Comparison of ENCODE assay signal across 8 cellular contexts in the genomic region with DNA sequence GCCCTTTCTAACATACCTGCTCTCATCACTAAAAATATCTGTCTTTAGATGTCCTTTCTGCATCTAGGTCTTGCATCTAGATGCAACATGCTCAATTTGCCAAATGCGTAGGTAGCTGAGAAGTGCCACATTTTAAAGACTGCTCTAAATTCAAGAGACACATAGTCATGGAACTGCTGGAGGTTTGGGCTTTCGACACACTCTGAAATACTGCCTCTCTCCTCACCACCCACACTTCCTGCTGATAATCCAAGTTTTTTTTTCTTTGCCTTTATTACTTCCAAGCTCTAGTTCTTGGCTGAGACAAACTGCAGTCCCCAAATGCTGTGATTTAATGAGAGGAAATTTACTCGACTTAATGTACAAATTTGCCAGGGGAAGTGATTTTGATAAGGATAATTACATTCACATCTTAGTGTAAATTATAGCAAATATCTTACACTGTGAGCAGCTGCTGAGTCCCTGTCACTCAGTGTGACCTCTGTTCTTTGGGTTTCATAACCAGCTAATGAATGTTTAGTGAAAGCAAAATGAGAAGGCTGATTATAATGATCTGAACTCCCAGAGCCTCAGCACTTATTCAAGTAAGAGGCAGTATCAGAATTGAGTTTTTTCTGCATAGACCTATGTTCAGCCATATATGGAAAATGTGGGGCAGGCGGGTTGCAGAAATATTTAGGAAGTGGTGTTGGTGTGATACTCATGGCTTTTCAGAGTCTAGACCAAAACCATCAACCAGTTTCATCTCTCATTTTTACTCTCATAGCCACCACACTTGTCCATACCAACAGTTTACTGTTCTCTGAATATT.
DNase-seq lines count a peak whose midpoint lies in the region; ATAC-seq, FAIRE-seq and TF ChIP-seq lines count a peak whose summit lies in the region.

No MANE protein-coding gene starts in this region.

- no peak for FAIRE-seq in H54 (lab: Jason Lieb, UNC)

- ATAC-seq in GM18867 (IDR thresholded peaks at IDR 0.05; ENCODE audit: unreplicated experiment) (peak; percentile 78), GM21576 (IDR thresholded peaks at IDR 0.05; ENCODE audit: unreplicated experiment) (peak; percentile 81), HG03469 (IDR thresholded peaks at IDR 0.05; ENCODE audit: unreplicated experiment) (peak; percentile 93)

- TF ChIP-seq POLR2A in H54 (IDR thresholded peaks at IDR 0.05; ENCODE audit: low read depth, low read length) = no peak

- DNase-seq in iris pigment epithelial cell (ENCODE audit: low read depth) = peak; percentile 42
- no peak for DNase-seq in H54 (ENCODE audit: insufficient read length, low spot score)
- no peak for DNase-seq in NCI-H2029 treated with DMSO at 0.1 percent for 48 hours (lab: John Stamatoyannopoulos, UW)
- no peak for DNase-seq in NCI-H345 (lab: John Stamatoyannopoulos, UW)
- DNase-seq in D341Med (ENCODE audit: low spot score) = no peak
